ENCODE assay signal across 11 cellular contexts in genomic region chr5:176413255-176413565, GRCh38. TPM values are rescaled to one million over a fixed set of nuclear protein-coding genes. Genes with fewer than 3 reads are reported as not detected.
DNase-seq lines count a peak whose midpoint lies in the region; ATAC-seq and TF ChIP-seq lines count a peak whose summit lies in the region.
"Had no signal": no experiment of that assay in that cellular context is flagged by ENCODE, and none has a peak within 500 bp of the region (broad histone marks: within the 10 kb centered on the region; RNA-seq: fewer than 3 reads in every experiment).

No MANE protein-coding gene starts in this region.

- TF ChIP-seq CTCF in DND-41 (IDR thresholded peaks at IDR 0.05; ENCODE audit: borderline replicate concordance, extremely low read depth, low read length, poor library complexity, severe bottlenecking): no peak

- no peaks in the 10 kb centered on the region for H3K27me3 ChIP-seq in DND-41 (ENCODE audit: insufficient read depth, low read length, poor library complexity)
- H3K27me3 ChIP-seq: BLaER1 had no signal

- H3K4me1 ChIP-seq in DND-41 (ENCODE audit: insufficient read depth, low read length): peaks cover 38% of the 10 kb centered on the region

- no peak for ATAC-seq in DND-41 (ENCODE audit: insufficient read depth, low read depth)
- ATAC-seq: GM12878, left colon had no signal

- H3K9ac ChIP-seq in DND-41 (ENCODE audit: low read depth, low read length): no peak overlapping the region
- H3K9ac ChIP-seq: BLaER1 had no signal

- 0 out of 2 replicates have a peak overlapping the region, but pooled peaks have one; percentile 96 for H3K4me2 ChIP-seq in DND-41 (ENCODE audit: insufficient read depth, low read length)
- H3K4me2 ChIP-seq: BLaER1 had no signal

- H2AFZ ChIP-seq in DND-41 (ENCODE audit: low read depth, low read length): no peak overlapping the region

- peaks cover 44% of the 10 kb centered on the region for H3K79me2 ChIP-seq in DND-41 (ENCODE audit: insufficient read depth, low read length)

- DNase-seq in DND-41 (no peak), myocyte (ENCODE audit: low read depth) (peak; percentile 57), SW480 (ENCODE audit: low spot score) (no peak), NCI-H748 (lab: John Stamatoyannopoulos, UW; ENCODE audit: unreplicated experiment) (no peak)
- DNase-seq in stimulated activated CD4-positive, alpha-beta T cell treated with anti-CD3 and anti-CD28 coated beads, Interleukin-15, amount 100 ng/mL, for 24 hours: no peak
- DNase-seq: left colon; NCI-H1417 treated with DMSO at 0.1 percent for 48 hours; stimulated activated CD4-positive, alpha-beta T cell treated with anti-CD3 and anti-CD28 coated beads, Interleukin-2, amount 100 ng/mL, for 24 hours had no signal

- no peak overlapping the region for H3K4me3 ChIP-seq in DND-41 (ENCODE audit: low read depth in 1 of 2, low read length in 2 of 2)
- H3K4me3 ChIP-seq: BLaER1, GM12878 had no signal

- no peaks in the 10 kb centered on the region for H3K9me3 ChIP-seq in DND-41 (ENCODE audit: insufficient read depth, low read length, severe bottlenecking)
- H3K9me3 ChIP-seq: BLaER1 had no signal

- H3K27ac ChIP-seq in DND-41 (ENCODE audit: low read length) (no peak overlapping the region; the same call in 1 of the 2 replicates), cingulate gyrus (ENCODE audit: low read depth, low read length) (peak overlapping the region; percentile 39)
- H3K27ac ChIP-seq: BLaER1 had no signal

- H3K36me3 ChIP-seq in DND-41 (ENCODE audit: insufficient read depth, low read length): peaks cover 27% of the 10 kb centered on the region

- peaks cover 20% of the 10 kb centered on the region; the same call in 1 of the 2 replicates for H4K20me1 ChIP-seq in DND-41 (ENCODE audit: insufficient read depth, low read length)

RNA-seq across cellular contexts. Expression of gene CLTB, which starts 3.1 kb away (rescaled TPM):
- total RNA-seq in myocyte: 211 and 223 TPM in 2 replicates
- polyA plus RNA-seq in myocyte (2012): 231 TPM

RNA-seq across cellular contexts. Expression of gene HIGD2A, which starts 24.7 kb away (rescaled TPM):
- total RNA-seq in myocyte: 123 and 125 TPM in 2 replicates
- polyA plus RNA-seq in myocyte (2012): 164 TPM

RNA-seq across cellular contexts. Expression of gene NOP16, which starts 24.8 kb away (rescaled TPM):
- total RNA-seq in myocyte: 17.4 and 29.7 TPM in 2 replicates
- polyA plus RNA-seq in myocyte (2012): 44.9 TPM

RNA-seq across cellular contexts. Expression of gene FAF2, which starts 35.0 kb away (rescaled TPM):
- 23.5 and 25.0 TPM in 2 replicates for total RNA-seq in myocyte
- 28.4 TPM for polyA plus RNA-seq in myocyte (2012)

RNA-seq across cellular contexts. Expression of gene ARL10, which starts 47.9 kb away (rescaled TPM):
- 6.5 TPM in 2 replicates for total RNA-seq in myocyte
- polyA plus RNA-seq in myocyte (2012): 14.3 TPM
